Comparison of ENCODE assay signal across 19 cellular contexts in the genomic region with DNA sequence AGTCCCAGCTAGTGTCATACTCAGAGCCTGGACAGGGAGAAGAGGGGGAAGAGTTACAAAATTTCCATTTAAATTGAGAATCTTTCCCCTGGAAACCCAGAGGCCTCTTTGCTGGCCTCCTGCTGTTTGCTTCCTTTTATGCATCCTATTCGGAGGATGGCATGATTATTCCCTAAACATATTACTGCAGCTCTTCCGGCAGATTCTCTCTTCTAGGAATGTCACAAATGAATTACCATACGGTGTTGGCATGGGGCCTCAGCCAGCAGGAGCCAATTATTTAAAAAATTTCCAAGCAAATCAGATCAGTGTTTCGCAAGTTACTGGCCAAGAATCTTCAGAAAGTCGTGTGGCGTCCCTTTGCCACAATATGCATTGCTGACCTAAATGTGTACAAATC.
A peak's percentile ranks its signal among the peaks of the same experiment; 100 is the strongest.
DNase-seq lines count a peak whose midpoint lies in the region; ATAC-seq and TF ChIP-seq lines count a peak whose summit lies in the region.
"Had no signal": no experiment of that assay in that cellular context is flagged by ENCODE, and none has a peak within 500 bp of the region (broad histone marks: within the 10 kb centered on the region; RNA-seq: fewer than 3 reads in every experiment).

No MANE protein-coding gene starts in this region.

- TF ChIP-seq POLR2A in esophagus muscularis mucosa (IDR thresholded peaks at IDR 0.05; ENCODE audit: low read depth), result no peak
- TF ChIP-seq POLR2A in stomach (IDR thresholded peaks at IDR 0.05), result no peak

- DNase-seq in AG10803 (ENCODE audit: low read depth), result peak; percentile 66
- peak; percentile 82 for DNase-seq in NCI-H446 treated with DMSO at 0.1 percent for 48 hours (lab: John Stamatoyannopoulos, UW)
- DNase-seq in esophagus muscularis mucosa (ENCODE audit: extremely low spot score), result peak; percentile 64
- no peak for DNase-seq in neural progenitor cell (ENCODE audit: low spot score)
- no peak for DNase-seq in psoas muscle
- no peak for DNase-seq in stimulated activated CD4-positive, alpha-beta T cell treated with anti-CD3 and anti-CD28 coated beads, Interleukin-2, amount 100 ng/mL, for 24 hours
- no peak for DNase-seq in stomach
- DNase-seq: AML-193; CD4-positive, CD25-positive, alpha-beta regulatory T cell; DMS79 treated with DMSO at 0.1 percent for 48 hours; GDM1; HCEC 1CT; IMR-90; Kasumi-1; NCI-H2029; NCI-H2171 treated with DMSO at 0.1 percent for 48 hours; NCI-H524; RPMI8226 had no signal

- H3K9me3 ChIP-seq in esophagus muscularis mucosa, result peaks cover 0 to 8% (median 6%) of the 10 kb centered on the region in 4 donors
- peaks cover 5% of the 10 kb centered on the region for H3K9me3 ChIP-seq in neural progenitor cell (ENCODE audit: low read depth)
- H3K9me3 ChIP-seq in psoas muscle, result peaks cover 11% of the 10 kb centered on the region
- H3K9me3 ChIP-seq in stomach, result peaks cover 0 to 9% (median 9%) of the 10 kb centered on the region in 4 donors

- H3K27me3 ChIP-seq in esophagus muscularis mucosa (peaks cover 0 to 4% (median 0%) of the 10 kb centered on the region in 4 donors), neural progenitor cell (no peaks in the 10 kb centered on the region), psoas muscle (ENCODE audit: insufficient read depth in 3 of 3, low read length in 2 of 3) (peaks cover 0 to 27% (median 3%) of the 10 kb centered on the region in 3 donors), stomach (peaks cover 0 to 5% (median 0%) of the 10 kb centered on the region in 3 donors)

- H3K4me3 ChIP-seq in AG10803 (ENCODE audit: low read length), result no peak overlapping the region
- no peak overlapping the region for H3K4me3 ChIP-seq in esophagus muscularis mucosa
- H3K4me3 ChIP-seq in neural progenitor cell, result no peak overlapping the region
- no peak overlapping the region for H3K4me3 ChIP-seq in psoas muscle
- no peak overlapping the region for H3K4me3 ChIP-seq in stomach

- WGBS in esophagus muscularis mucosa, result 56% methylated on average over 6 of the region's 6 CpGs
- 19 to 26% (median 23%) methylated on average over 6 of the region's 6 CpGs for WGBS in psoas muscle, 3 donors
- WGBS in stomach, 5 donors, result 45 to 58% (median 54%) methylated on average over 6 of the region's 6 CpGs

- ATAC-seq in HG02884 (IDR thresholded peaks at IDR 0.05; ENCODE audit: unreplicated experiment) (no peak), psoas muscle (no peak)

- peaks cover 0 to 12% (median 0%) of the 10 kb centered on the region in 4 donors for H3K4me1 ChIP-seq in esophagus muscularis mucosa
- peaks cover 11% of the 10 kb centered on the region for H3K4me1 ChIP-seq in neural progenitor cell
- H3K4me1 ChIP-seq in psoas muscle, result peaks cover 7% of the 10 kb centered on the region
- no peaks in the 10 kb centered on the region for H3K4me1 ChIP-seq in stomach

- H3K36me3 ChIP-seq in esophagus muscularis mucosa (no peaks in the 10 kb centered on the region), neural progenitor cell (peaks cover 6% of the 10 kb centered on the region), psoas muscle (ENCODE audit: insufficient read depth in 1 of 2, low read depth in 1 of 2) (no peaks in the 10 kb centered on the region), stomach (no peaks in the 10 kb centered on the region)

- no peaks in the 10 kb centered on the region for H3F3A ChIP-seq in neural progenitor cell (ENCODE audit: low read depth)

- intact Hi-C loops in esophagus muscularis mucosa (cut with DNase I), result no loop called here
- intact Hi-C loops in psoas muscle (cut with DNase I), result no loop called here
- intact Hi-C loops in stomach (cut with DNase I; ENCODE audit: low total_unique reads), result no loop called here

- no peaks in the 10 kb centered on the region for H4K20me1 ChIP-seq in neural progenitor cell (ENCODE audit: low read depth)

- peak overlapping the region; percentile 52 for H3K4me2 ChIP-seq in neural progenitor cell

- peak overlapping the region; percentile 22 for H3K4me3 Mint-ChIP-seq in neural progenitor cell
- H3K4me3 Mint-ChIP-seq: CD4-positive, CD25-positive, alpha-beta regulatory T cell had no signal

- no peaks in the 10 kb centered on the region for H3K79me2 ChIP-seq in neural progenitor cell (ENCODE audit: low read depth)

- no peaks in the 10 kb centered on the region for H3K27me3 Mint-ChIP-seq in neural progenitor cell (ENCODE audit: insufficient read depth, low read depth)

- H3K9me3 Mint-ChIP-seq in neural progenitor cell, result peaks cover 4% of the 10 kb centered on the region

- no peak overlapping the region for H3K9ac ChIP-seq in neural progenitor cell

- H3K36me3 Mint-ChIP-seq in neural progenitor cell, result no peaks in the 10 kb centered on the region
- H3K36me3 Mint-ChIP-seq: CD4-positive, CD25-positive, alpha-beta regulatory T cell had no signal

- H3K27ac ChIP-seq in esophagus muscularis mucosa (replicated peaks in 1 of 4) (no peak overlapping the region), neural progenitor cell (no peak overlapping the region), psoas muscle (no peak overlapping the region), stomach (no peak overlapping the region)

- TF ChIP-seq CTCF in AG10803 (conservative IDR thresholded peaks at IDR 0.05; ENCODE audit: low read length), result peak; percentile 41
- no peak for TF ChIP-seq CTCF in esophagus muscularis mucosa (IDR thresholded peaks at IDR 0.05)
- TF ChIP-seq CTCF in neural progenitor cell (IDR thresholded peaks at IDR 0.05), result no peak
- no peak for TF ChIP-seq CTCF in psoas muscle (IDR thresholded peaks at IDR 0.05)
- no peak for TF ChIP-seq CTCF in stomach (IDR thresholded peaks at IDR 0.05)

- peak overlapping the region; percentile 53 for H3K27ac Mint-ChIP-seq in neural progenitor cell
- H3K27ac Mint-ChIP-seq: CD4-positive, CD25-positive, alpha-beta regulatory T cell had no signal

- H2AFZ ChIP-seq in neural progenitor cell (replicated peaks), result peak overlapping the region; percentile 95

- peaks cover 22% of the 10 kb centered on the region for H3K4me1 Mint-ChIP-seq in neural progenitor cell
- H3K4me1 Mint-ChIP-seq: CD4-positive, CD25-positive, alpha-beta regulatory T cell had no signal

- TF ChIP-seq EP300 in esophagus muscularis mucosa (IDR thresholded peaks at IDR 0.05) (no peak), stomach (IDR thresholded peaks at IDR 0.05) (no peak)

Comparison
In these comparisons a context has a peak if more than half of its experiments do, and no peak if none do; other contexts are left out.
1. DNase-seq: peak in AG10803 (single experiment), NCI-H446 treated with DMSO at 0.1 percent for 48 hours (single experiment) and esophagus muscularis mucosa (single experiment); none in neural progenitor cell (single experiment), psoas muscle (0 of 2), stimulated activated CD4-positive, alpha-beta T cell treated with anti-CD3 and anti-CD28 coated beads, Interleukin-2, amount 100 ng/mL, for 24 hours (0 of 2) and stomach (single experiment).